In genomic region chr1:154556422-154556821, GRCh38 we compare ENCODE assay signal across 7 cellular contexts. TPM values are rescaled to one million over a fixed set of nuclear protein-coding genes. Genes with fewer than 3 reads are reported as not detected.
DNase-seq lines count a peak whose midpoint lies in the region; FAIRE-seq and TF ChIP-seq lines count a peak whose summit lies in the region.
"Had no signal": no experiment of that assay in that cellular context is flagged by ENCODE, and none has a peak within 500 bp of the region (broad histone marks: within the 10 kb centered on the region; RNA-seq: fewer than 3 reads in every experiment).

No MANE protein-coding gene starts in this region.

- peaks cover 12% of the 10 kb centered on the region for H3F3A ChIP-seq in smooth muscle cell (ENCODE audit: low read depth)

- H3K4me2 ChIP-seq in smooth muscle cell, result peak overlapping the region; percentile 93

- H3K4me3 ChIP-seq in smooth muscle cell, result peak overlapping the region; percentile 73

- H3K27ac ChIP-seq in smooth muscle cell (ENCODE audit: low read depth), result no peak overlapping the region

- H3K4me1 Mint-ChIP-seq in endothelial cell (ENCODE audit: unreplicated experiment), result peaks cover 27% of the 10 kb centered on the region

- no peaks in the 10 kb centered on the region for H3K27me3 ChIP-seq in smooth muscle cell (ENCODE audit: low read depth)

- DNase-seq in NCI-H226 (peak; percentile 22), endothelial cell (ENCODE audit: low spot score) (no peak), smooth muscle cell (lab: John Stamatoyannopoulos, UW; ENCODE audit: unreplicated experiment) (no peak), NCI-H1694 (lab: John Stamatoyannopoulos, UW) (no peak), GM19239 (ENCODE audit: insufficient read length, low spot score) (no peak), G401 (ENCODE audit: low spot score) (no peak)
- DNase-seq: NCI-H2081 had no signal

- H2AFZ ChIP-seq in smooth muscle cell (ENCODE audit: low read depth), result no peak overlapping the region

- peaks cover 3% of the 10 kb centered on the region for H3K4me1 ChIP-seq in smooth muscle cell (ENCODE audit: low read depth)

- no peaks in the 10 kb centered on the region for H3K9me3 ChIP-seq in smooth muscle cell (replicated peaks; ENCODE audit: low read depth)

- H3K36me3 Mint-ChIP-seq in endothelial cell (ENCODE audit: low read depth, unreplicated experiment), result peaks cover 42% of the 10 kb centered on the region

- TF ChIP-seq CTCF in endothelial cell (IDR thresholded peaks at IDR 0.05; ENCODE audit: unreplicated experiment) (no peak), smooth muscle cell (IDR thresholded peaks at IDR 0.05; ENCODE audit: borderline replicate concordance, insufficient read depth, poor library complexity, severe bottlenecking) (no peak)

- peaks cover 8% of the 10 kb centered on the region for H3K27me3 Mint-ChIP-seq in endothelial cell (ENCODE audit: unreplicated experiment)

- H3K27ac Mint-ChIP-seq in endothelial cell (ENCODE audit: unreplicated experiment), result peak overlapping the region; percentile 64

- 6% methylated on average over 4 of the region's 4 CpGs for WGBS in smooth muscle cell (ENCODE audit: low lambda C conversion rate)

- peaks cover 46% of the 10 kb centered on the region for H4K20me1 ChIP-seq in smooth muscle cell (ENCODE audit: low read depth)

- H3K9ac ChIP-seq in smooth muscle cell (ENCODE audit: low read depth), result no peak overlapping the region

- no peak for FAIRE-seq in GM19239 (lab: Jason Lieb, UNC)

- H3K36me3 ChIP-seq in smooth muscle cell (ENCODE audit: low read depth), result peaks cover 7% of the 10 kb centered on the region

- in situ Hi-C loops in G401 (cut with HindIII; ENCODE audit: low sequenced_read_pairs), result no loop called here

- H3K4me3 Mint-ChIP-seq in endothelial cell (ENCODE audit: unreplicated experiment), result peak overlapping the region; percentile 84

- H3K9me3 Mint-ChIP-seq in endothelial cell (ENCODE audit: unreplicated experiment), result no peaks in the 10 kb centered on the region

- H3K79me2 ChIP-seq in smooth muscle cell (ENCODE audit: low read depth), result peaks cover 26% of the 10 kb centered on the region

RNA-seq across cellular contexts. Expression of gene UBE2Q1, which starts 2.0 kb away (rescaled TPM):
- total RNA-seq in endothelial cell (ENCODE audit: unreplicated experiment) (73.9 TPM), smooth muscle cell (15.1 and 20.4 TPM in 2 replicates)
- polyA plus RNA-seq in smooth muscle cell, result 36.7 and 37.9 TPM in 2 replicates
- 38.0 and 61.2 TPM in 2 replicates for total RNA-seq in G401 (2014; rRNA removed; shearing (Covaris generic))

RNA-seq across cellular contexts. Expression of gene CHRNB2, which starts 11.2 kb away (rescaled TPM):
- 0.44 TPM for total RNA-seq in endothelial cell (ENCODE audit: unreplicated experiment)
- total RNA-seq in smooth muscle cell, result 1.8 TPM in 1 of 2 replicates, not detected in the other
- polyA plus RNA-seq in smooth muscle cell, result not detected in 2 replicates
- total RNA-seq in G401 (2014; rRNA removed; shearing (Covaris generic)), result not detected in 2 replicates

RNA-seq across cellular contexts. Expression of gene ADAR, which starts 51.6 kb away (rescaled TPM):
- 156 TPM for total RNA-seq in endothelial cell (ENCODE audit: unreplicated experiment)
- total RNA-seq in smooth muscle cell, result 80.6 and 87.5 TPM in 2 replicates
- polyA plus RNA-seq in smooth muscle cell, result 39.1 and 44.6 TPM in 2 replicates
- total RNA-seq in G401 (2014; rRNA removed; shearing (Covaris generic)), result 67.4 and 94.1 TPM in 2 replicates

RNA-seq across cellular contexts. Expression of gene SHE, which starts 54.2 kb away (rescaled TPM):
- total RNA-seq in endothelial cell (ENCODE audit: unreplicated experiment) (79.3 TPM), smooth muscle cell (0.13 and 0.45 TPM in 2 replicates)
- 0.39 and 0.72 TPM in 2 replicates for polyA plus RNA-seq in smooth muscle cell
- not detected in 2 replicates for total RNA-seq in G401 (2014; rRNA removed; shearing (Covaris generic))

RNA-seq across cellular contexts. Expression of gene TDRD10, which starts 54.4 kb away (rescaled TPM):
- 27.8 TPM for total RNA-seq in endothelial cell (ENCODE audit: unreplicated experiment)
- 0.13 TPM in 1 of 2 replicates, not detected in the other for total RNA-seq in smooth muscle cell
- 0.11 TPM in 1 of 2 replicates, not detected in the other for polyA plus RNA-seq in smooth muscle cell
- total RNA-seq in G401 (2014; rRNA removed; shearing (Covaris generic)), result 0.17 TPM in 1 of 2 replicates, not detected in the other
